1 cellular context compared by ENCODE assay signal in the genomic region with DNA sequence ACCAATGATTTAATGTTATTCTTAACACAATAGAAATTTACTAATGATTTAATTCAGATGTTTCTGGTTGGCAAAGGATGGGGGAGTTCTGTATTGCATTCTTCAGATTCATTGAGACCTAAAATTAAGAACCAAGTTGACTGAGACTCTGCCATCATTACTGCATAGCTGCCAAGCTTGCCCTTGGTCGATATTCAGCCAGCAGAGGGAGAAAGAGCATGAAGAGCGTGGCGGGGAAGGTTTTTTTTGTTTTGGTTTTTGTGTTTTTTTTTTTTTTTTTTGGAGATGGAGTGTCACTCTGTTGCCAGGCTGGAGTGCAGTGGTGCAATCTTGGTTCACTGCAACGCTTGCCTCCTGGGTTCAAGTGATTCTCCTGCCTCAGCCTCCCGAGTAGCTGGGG.
TF ChIP-seq lines count a peak whose summit lies in the region.

No MANE protein-coding gene starts in this region.

TF ChIP-seq in H1, 55 proteins besides CTCF, POLR2A, EP300 and RAD21:
- no peak for TF ChIP-seq SRF (IDR thresholded peaks at IDR 0.05; ENCODE audit: low read depth, low read length)
- TF ChIP-seq POU5F1 (IDR thresholded peaks at IDR 0.05; ENCODE audit: low read depth, low read length) = no peak
- no peak for TF ChIP-seq SIN3A (conservative IDR thresholded peaks at IDR 0.05 in 1 of 2, IDR thresholded peaks at IDR 0.05 in 1 of 2; ENCODE audit: low read depth in 1 of 2, low read length in 2 of 2)
- no peak for TF ChIP-seq CHD2 (IDR thresholded peaks at IDR 0.05; ENCODE audit: low read length)
- no peak for TF ChIP-seq RFX5 (IDR thresholded peaks at IDR 0.05; ENCODE audit: borderline replicate concordance, low read depth, low read length)
- no peak for TF ChIP-seq HDAC2 (IDR thresholded peaks at IDR 0.05; ENCODE audit: borderline replicate concordance in 1 of 2, low read depth in 2 of 2, low read length in 2 of 2)
- no peak for TF ChIP-seq FOSL1 (IDR thresholded peaks at IDR 0.05; ENCODE audit: insufficient read depth, low read depth, low read length)
